Comparison of ENCODE assay signal across 32 cellular contexts in the genomic region with DNA sequence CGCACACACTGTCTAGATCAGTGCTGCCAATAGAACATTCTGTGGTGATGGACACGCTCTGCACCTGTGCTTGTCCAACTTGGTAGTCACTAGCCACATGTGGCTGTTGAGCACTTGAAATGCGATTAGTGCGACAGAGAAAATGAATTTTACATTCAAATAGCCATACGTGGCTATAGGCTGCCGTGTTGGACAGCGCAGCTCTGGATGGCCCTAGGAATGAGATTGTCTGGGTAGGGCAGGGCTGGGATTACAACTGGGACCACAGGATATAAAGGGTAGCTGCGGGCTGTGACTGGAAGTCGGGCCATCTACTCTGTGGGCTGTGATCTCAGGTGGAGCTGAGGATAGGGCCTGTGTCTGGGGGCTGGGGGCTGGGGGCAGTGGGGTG. TPM values are rescaled to one million over a fixed set of nuclear protein-coding genes. Genes with fewer than 3 reads are reported as not detected.
"Had no signal": no experiment of that assay in that cellular context is flagged by ENCODE, and none has a peak within 500 bp of the region (broad histone marks: within the 10 kb centered on the region; RNA-seq: fewer than 3 reads in every experiment).

No MANE protein-coding gene starts in this region.

- H3K9me3 Mint-ChIP-seq: activated CD4-positive, alpha-beta T cell treated with anti-CD3 and anti-CD28 coated beads, Interleukin-2, amount 10 ng/mL, durations not matched to agents 24 days and 14 days; activated CD8-positive, alpha-beta T cell treated with anti-CD3 and anti-CD28 coated beads for 36 hours; activated naive CD4-positive, alpha-beta T cell treated with anti-CD3 and anti-CD28 coated beads, Interleukin-2, amount 50 U/mL, for 24 hours; activated naive CD8-positive, alpha-beta T cell treated with anti-CD3 and anti-CD28 coated beads, Interleukin-2, amount 10 ng/mL, durations not matched to agents 7 days and 5 days; activated T-cell treated with anti-CD3 and anti-CD28 coated beads, Interleukin-2, amount 50 U/mL, for 72 hours; activated T-helper 2 cell treated with anti-CD3 and anti-CD28 coated beads, Interferon-gamma antibody, Interleukin-2, Interleukin-4, amounts not matched to agents 10 μg/mL and 5 μg/mL and 100 μg/mL, durations not matched to agents 14 hours and 24 hours and 36 hours had no signal

- H3K27ac ChIP-seq: ascending aorta, Peyer's patch had no signal

- H3K27ac Mint-ChIP-seq: activated CD4-positive, alpha-beta T cell treated with anti-CD3 and anti-CD28 coated beads, Interleukin-2, amount 10 ng/mL, durations not matched to agents 24 days and 14 days; activated CD8-positive, alpha-beta T cell treated with anti-CD3 and anti-CD28 coated beads for 36 hours; activated naive CD4-positive, alpha-beta T cell treated with anti-CD3 and anti-CD28 coated beads, Interleukin-2, amount 50 U/mL, for 24 hours; activated naive CD8-positive, alpha-beta T cell treated with anti-CD3 and anti-CD28 coated beads, Interleukin-2, amount 10 ng/mL, durations not matched to agents 7 days and 5 days; activated T-cell treated with anti-CD3 and anti-CD28 coated beads, Interleukin-2, amount 50 U/mL, for 72 hours; activated T-helper 2 cell treated with anti-CD3 and anti-CD28 coated beads, Interferon-gamma antibody, Interleukin-2, Interleukin-4, amounts not matched to agents 10 μg/mL and 5 μg/mL and 100 μg/mL, durations not matched to agents 14 hours and 24 hours and 36 hours had no signal

- ATAC-seq: activated CD8-positive, alpha-beta T cell treated with anti-CD3 and anti-CD28 coated beads for 36 hours; activated T-cell treated with anti-CD3 and anti-CD28 coated beads, Interleukin-2, amount 50 U/mL, for 72 hours; PC-3 had no signal

- H3K36me3 Mint-ChIP-seq: activated naive CD4-positive, alpha-beta T cell treated with anti-CD3 and anti-CD28 coated beads, Interleukin-2, amount 50 U/mL, for 24 hours; activated naive CD8-positive, alpha-beta T cell treated with anti-CD3 and anti-CD28 coated beads, Interleukin-2, amount 10 ng/mL, durations not matched to agents 7 days and 5 days had no signal

- H3K4me3 Mint-ChIP-seq: activated CD4-positive, alpha-beta T cell treated with anti-CD3 and anti-CD28 coated beads, Interleukin-2, amount 10 ng/mL, durations not matched to agents 24 days and 14 days; activated CD8-positive, alpha-beta T cell treated with anti-CD3 and anti-CD28 coated beads for 36 hours; activated naive CD4-positive, alpha-beta T cell treated with anti-CD3 and anti-CD28 coated beads, Interleukin-2, amount 50 U/mL, for 24 hours; activated naive CD8-positive, alpha-beta T cell treated with anti-CD3 and anti-CD28 coated beads, Interleukin-2, amount 10 ng/mL, durations not matched to agents 7 days and 5 days; activated T-cell treated with anti-CD3 and anti-CD28 coated beads, Interleukin-2, amount 50 U/mL, for 72 hours had no signal

- H3K9me3 ChIP-seq: ascending aorta, Peyer's patch had no signal

- DNase-seq: activated CD4-positive, alpha-beta T cell treated with anti-CD3 and anti-CD28 coated beads, Interleukin-2, amount 10 ng/mL, durations not matched to agents 24 days and 14 days; activated CD4-positive, alpha-beta T cell treated with anti-CD3 and anti-CD28 coated beads, Interleukin-2, amount 50 U/mL, for 4 hours; activated CD8-positive, alpha-beta T cell treated with anti-CD3 and anti-CD28 coated beads for 36 hours; activated gamma-delta T cell; activated naive CD4-positive, alpha-beta T cell treated with Interleukin-2 at 50 U/mL for 16 hours; activated naive CD8-positive, alpha-beta T cell treated with anti-CD3 and anti-CD28 coated beads, Interleukin-2, amount 10 ng/mL, durations not matched to agents 7 days and 5 days; activated T-cell treated with anti-CD3 and anti-CD28 coated beads, Interleukin-2, amount 50 U/mL, for 1 hour; activated T-cell treated with anti-CD3 and anti-CD28 coated beads, Interleukin-2, amount 50 U/mL, for 72 hours; amygdala; caudate nucleus; cerebellar nuclear complex; NCI-H1105; NCI-H1417 treated with DMSO at 0.1 percent for 48 hours; NCI-H187 treated with DMSO at 0.1 percent for 48 hours; NCI-H2081; NCI-H2171 treated with DMSO at 0.1 percent for 48 hours; NCI-H2227 treated with DMSO at 0.1 percent for 48 hours; NCI-H446; NCI-H510A treated with DMSO at 0.1 percent for 48 hours; NK-92 treated with Interleukin-12 subunit alpha and Interleukin-12 subunit beta, amount 100 ng/mL, for 24 hours; PC-3; Peyer's patch; SIG-M5; T1000 had no signal

- H3K4me1 Mint-ChIP-seq: activated naive CD8-positive, alpha-beta T cell treated with anti-CD3 and anti-CD28 coated beads, Interleukin-2, amount 10 ng/mL, durations not matched to agents 7 days and 5 days had no signal

- H3K4me3 ChIP-seq: ascending aorta, Peyer's patch had no signal

- H3K36me3 ChIP-seq: ascending aorta, Peyer's patch had no signal

RNA-seq across cellular contexts. Expression of a gene that starts 5.2 kb away (rescaled TPM):
- total RNA-seq: activated CD4-positive, alpha-beta T cell treated with anti-CD3 and anti-CD28 coated beads, Interleukin-2, amount 10 ng/mL, durations not matched to agents 24 days and 14 days; activated CD8-positive, alpha-beta memory T cell treated with anti-CD3 and anti-CD28 coated beads for 36 hours; activated CD8-positive, alpha-beta T cell treated with anti-CD3 and anti-CD28 coated beads for 36 hours; activated T-helper 2 cell treated with anti-CD3 and anti-CD28 coated beads, Interferon-gamma antibody, Interleukin-2, Interleukin-4, amounts not matched to agents 10 μg/mL and 5 μg/mL and 100 μg/mL, durations not matched to agents 14 hours and 24 hours and 36 hours; ascending aorta; MCF 10A; SK-MEL-5; T-helper 1 cell treated with Interleukin-12 subunit alpha and Interleukin-12 subunit beta and Interleukin-4 antibody, amounts not matched to agents 30 ng/mL and 1 ng/mL, for 36 hours had no signal

RNA-seq across cellular contexts. Expression of a gene that starts 51.8 kb away (rescaled TPM):
- total RNA-seq: activated naive CD8-positive, alpha-beta T cell treated with anti-CD3 and anti-CD28 coated beads, Interleukin-2, amount 10 ng/mL, durations not matched to agents 7 days and 5 days; T-helper 2 cell treated with Interferon-gamma antibody and Interleukin-4, amounts not matched to agents 100 ng/mL and 5 ng/mL, for 36 hours had no signal
